13 cellular contexts compared by ENCODE assay signal in genomic region chr10:23325132-23325531, GRCh38. TPM values are rescaled to one million over a fixed set of nuclear protein-coding genes. Genes with fewer than 3 reads are reported as not detected.
DNase-seq lines count a peak whose midpoint lies in the region; ATAC-seq, FAIRE-seq and TF ChIP-seq lines count a peak whose summit lies in the region.
"Had no signal": no experiment of that assay in that cellular context is flagged by ENCODE, and none has a peak within 500 bp of the region (broad histone marks: within the 10 kb centered on the region; RNA-seq: fewer than 3 reads in every experiment).

No MANE protein-coding gene starts in this region.

- DNase-seq in BJ (ENCODE audit: low read depth), result no peak
- DNase-seq in HCEC 1CT, result peak; percentile 14
- DNase-seq in caudate nucleus (lab: John Stamatoyannopoulos, UW), result no peak
- no peak for DNase-seq in kidney
- DNase-seq in thyroid gland, result no peak
- no peak for DNase-seq in substantia nigra (lab: John Stamatoyannopoulos, UW)
- DNase-seq: CD8-positive, alpha-beta T cell; stimulated activated CD4-positive, alpha-beta T cell treated with anti-CD3 and anti-CD28 coated beads, Interleukin-2, amount 100 ng/mL, for 24 hours had no signal

- H3K27me3 ChIP-seq in BJ (ENCODE audit: control insufficient read depth, insufficient read depth, low read length) (no peaks in the 10 kb centered on the region; the same call in none of the 2 replicates), thyroid gland (no peaks in the 10 kb centered on the region)

- no peak for TF ChIP-seq POLR2A in thyroid gland (IDR thresholded peaks at IDR 0.05)

- CTCF ChIA-PET in BJ (lab: Yijun Ruan, JAX), result interaction anchor here (0.6 to 1.4 kb wide), 2 partner anchors 10 to 204 kb away, joined by 3 to 4 read pairs; no protein-coding TSS in a partner anchor

- WGBS in thyroid gland, 2 donors, result 88 to 90% methylated on average over 1 of the region's 1 CpG

- no peak for FAIRE-seq in kidney (lab: Jason Lieb, UNC)
- FAIRE-seq: K562 had no signal

- H3K36me3 ChIP-seq in BJ (ENCODE audit: control insufficient read depth, insufficient read depth, low read length) (no peaks in the 10 kb centered on the region), kidney (ENCODE audit: control insufficient read depth in 1 of 2, insufficient read depth in 2 of 2, low read length in 2 of 2) (no peaks in the 10 kb centered on the region), thyroid gland (no peaks in the 10 kb centered on the region)
- H3K36me3 ChIP-seq: neutrophil had no signal

- ATAC-seq in GM18519 (IDR thresholded peaks at IDR 0.05; ENCODE audit: low FRiP score, unreplicated experiment) (peak; percentile 73), HG03565 (IDR thresholded peaks at IDR 0.05; ENCODE audit: unreplicated experiment) (peak; percentile 84)
- ATAC-seq: CD8-positive, alpha-beta T cell; K562 had no signal

- no peak overlapping the region for H3K4me3 ChIP-seq in BJ (ENCODE audit: low read depth, low read length)
- H3K4me3 ChIP-seq in kidney (ENCODE audit: low read length in 2 of 2), result no peak overlapping the region
- H3K4me3 ChIP-seq in thyroid gland (replicated peaks in 1 of 3), result no peak overlapping the region
- H3K4me3 ChIP-seq: K562 had no signal

- intact Hi-C loops in kidney (cut with DNase I) (no loop called here), thyroid gland (cut with DNase I) (no loop called here)

- POLR2A ChIA-PET in BJ (lab: Charles Lee), result no interaction called here

- TF ChIP-seq CTCF in BJ (IDR thresholded peaks at IDR 0.05; ENCODE audit: insufficient read depth, low read depth, low read length), result 0 out of 2 replicates have a peak, but pooled peaks have one; percentile 15
- TF ChIP-seq CTCF in kidney (IDR thresholded peaks at IDR 0.05; ENCODE audit: borderline replicate concordance, extremely low read depth, insufficient read depth), result no peak
- TF ChIP-seq CTCF in thyroid gland (IDR thresholded peaks at IDR 0.05), result no peak

- H3K27ac ChIP-seq in caudate nucleus (ENCODE audit: low read depth, low read length) (no peak overlapping the region), kidney (ENCODE audit: low read depth in 2 of 2, low read length in 2 of 2) (no peak overlapping the region), thyroid gland (no peak overlapping the region), substantia nigra (ENCODE audit: low read depth, low read length, poor library complexity, severe bottlenecking) (no peak overlapping the region)
- H3K27ac ChIP-seq: neutrophil had no signal

- no peak overlapping the region for H3K9ac ChIP-seq in kidney (ENCODE audit: low read length in 2 of 2)

- no peaks in the 10 kb centered on the region for H3K9me3 ChIP-seq in kidney (ENCODE audit: control insufficient read depth in 1 of 2, low read length in 2 of 2)
- H3K9me3 ChIP-seq in thyroid gland, result no peaks in the 10 kb centered on the region
- H3K9me3 ChIP-seq: neutrophil had no signal

- H3K4me1 ChIP-seq in kidney (ENCODE audit: control insufficient read depth in 1 of 2, insufficient read depth in 1 of 2, low read depth in 1 of 2, low read length in 2 of 2) (no peaks in the 10 kb centered on the region), thyroid gland (no peaks in the 10 kb centered on the region)

RNA-seq across cellular contexts. Expression of gene C10orf67, which starts 19.5 kb away (rescaled TPM):
- 0.10 and 0.15 TPM in 2 replicates for polyA plus RNA-seq in BJ (2011; rRNA removed)
- polyA minus RNA-seq in BJ (2011; rRNA and poly(A)+ RNA removed), result 0.26 TPM in 1 of 2 replicates, not detected in the other
- 1.6 TPM for total RNA-seq in kidney
- 1.1 TPM for polyA plus RNA-seq in kidney (ENCODE audit: insufficient read depth, low read depth, low replicate concordance)
- total RNA-seq in thyroid gland, result under 1 TPM in 3 of 4 donors, not detected in 1; 0.13 to 0.98 (median 0.54) TPM
- total RNA-seq: CD8-positive, alpha-beta T cell; K562; NCI-H460 had no signal
- polyA plus RNA-seq: K562 had no signal
